Comparison of ENCODE assay signal across 8 cellular contexts in the genomic region with DNA sequence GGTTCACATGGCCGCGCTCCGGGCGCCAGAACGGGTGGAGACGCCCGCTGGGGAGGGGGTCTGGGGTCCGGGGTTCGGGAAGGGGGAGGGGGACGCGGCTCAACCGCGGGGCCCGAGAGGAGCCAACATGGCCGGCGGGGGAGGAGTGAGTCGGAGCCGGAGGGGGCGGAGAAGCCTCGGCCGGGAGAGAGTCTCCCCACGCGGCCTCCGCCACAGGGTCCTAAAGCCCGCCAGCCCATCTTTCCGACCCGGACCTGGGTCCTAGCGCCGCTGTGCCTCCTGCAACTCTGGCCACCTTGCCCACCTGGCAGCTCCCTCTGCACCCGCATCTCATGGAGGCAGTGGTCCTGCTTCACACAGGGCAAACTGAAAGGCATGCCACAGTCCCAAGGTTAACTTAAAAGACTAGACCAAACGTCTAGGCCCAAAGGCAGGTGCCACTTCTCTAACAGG. TPM values are rescaled to one million over a fixed set of nuclear protein-coding genes. Genes with fewer than 3 reads are reported as not detected.
A peak's percentile ranks its signal among the peaks of the same experiment; 100 is the strongest.
DNase-seq lines count a peak whose midpoint lies in the region; ATAC-seq and TF ChIP-seq lines count a peak whose summit lies in the region.

Gene BAZ2A (minus strand): TSS at position 147 of the 453 bp plus-strand sequence. CDS start 12,796 bp downstream, outside the sequence.

- peak within 1 kb of the TSS; percentile 89 to 97 (median 90) for H3K27ac ChIP-seq in Peyer's patch

- peaks cover 7 to 48% (median 25%) of the 10 kb centered on the region in 4 donors for H3K4me1 ChIP-seq in Peyer's patch

- peak; percentile 79 for DNase-seq in DMS114 treated with DMSO at 0.1 percent for 48 hours (lab: John Stamatoyannopoulos, UW; ENCODE audit: unreplicated experiment)
- peak; percentile 82 for DNase-seq in KBM-7
- peak; percentile 91 to 96 (median 93) for DNase-seq in Peyer's patch
- DNase-seq in activated T-cell treated with anti-CD3 and anti-CD28 coated beads, Interleukin-2, amount 50 U/mL, for 24 hours, result peak; percentile 88
- DNase-seq in erythroblast (lab: John Stamatoyannopoulos, UW), result peak; percentile 87 to 90
- DNase-seq in mucosa of gallbladder (ENCODE audit: low spot score), result peak; percentile 90
- DNase-seq in stimulated activated CD8-positive, alpha-beta memory T cell treated with anti-CD3 and anti-CD28 coated beads, Interleukin-4, amount 100 ng/mL, for 24 hours (ENCODE audit: low read depth), result peak; percentile 82

- no peaks in the 10 kb centered on the region for H3K9me3 Mint-ChIP-seq in activated T-cell treated with anti-CD3 and anti-CD28 coated beads, Interleukin-2, amount 50 U/mL, for 24 hours

- no peak for TF ChIP-seq CTCF in Peyer's patch (IDR thresholded peaks at IDR 0.05)

- H3K27me3 ChIP-seq in Peyer's patch, result no peaks in the 10 kb centered on the region

- no peaks in the 10 kb centered on the region for H3K36me3 ChIP-seq in Peyer's patch

- no peaks in the 10 kb centered on the region for H3K9me3 ChIP-seq in Peyer's patch

- peak within 1 kb of the TSS; percentile 90 for H3K27ac Mint-ChIP-seq in activated T-cell treated with anti-CD3 and anti-CD28 coated beads, Interleukin-2, amount 50 U/mL, for 24 hours

- H3K4me3 Mint-ChIP-seq in activated T-cell treated with anti-CD3 and anti-CD28 coated beads, Interleukin-2, amount 50 U/mL, for 24 hours, result peak within 1 kb of the TSS; percentile 95

- H3K4me3 ChIP-seq in Peyer's patch, result peak within 1 kb of the TSS; percentile 86 to 99 (median 94)

- no peaks in the 10 kb centered on the region for H3K27me3 Mint-ChIP-seq in activated T-cell treated with anti-CD3 and anti-CD28 coated beads, Interleukin-2, amount 50 U/mL, for 24 hours

- in situ Hi-C loops in KBM-7 (cut with MboI; ENCODE audit: low pct_unique_long_range_greater_than_20kb, low sequenced_read_pairs), result no loop called here

- peaks cover 41% of the 10 kb centered on the region for H3K36me3 Mint-ChIP-seq in activated T-cell treated with anti-CD3 and anti-CD28 coated beads, Interleukin-2, amount 50 U/mL, for 24 hours (ENCODE audit: low read depth)

- TF ChIP-seq POLR2A in Peyer's patch (IDR thresholded peaks at IDR 0.05) (no peak), erythroblast (IDR thresholded peaks at IDR 0.05; ENCODE audit: low read length) (no peak)

- peaks cover 77% of the 10 kb centered on the region for H3K4me1 Mint-ChIP-seq in activated T-cell treated with anti-CD3 and anti-CD28 coated beads, Interleukin-2, amount 50 U/mL, for 24 hours (ENCODE audit: low read depth)

- peak; percentile 51 for ATAC-seq in GM21619 (IDR thresholded peaks at IDR 0.05; ENCODE audit: unreplicated experiment)

RNA-seq across cellular contexts. Expression of gene BAZ2A, which starts in this region (rescaled TPM):
- total RNA-seq in Peyer's patch, result 100 to 1,000 TPM in 3 of 4 donors, 10 to 100 TPM in 1; 98.2 to 259 (median 141) TPM
- total RNA-seq in mucosa of gallbladder, result 99.3 TPM

Comparison
In these comparisons a context has a peak if more than half of its experiments do, and no peak if none do; other contexts are left out.
1. Peak in every context shown above with its lines: DNase-seq, ATAC-seq, H3K4me3 ChIP-seq and H3K27ac ChIP-seq.